ENCODE assay signal across 19 cellular contexts in genomic region chr15:48388937-48389309, GRCh38.
"Had no signal": no experiment of that assay in that cellular context is flagged by ENCODE, and none has a peak within 500 bp of the region (broad histone marks: within the 10 kb centered on the region; RNA-seq: fewer than 3 reads in every experiment).

No MANE protein-coding gene starts in this region.

- H3K4me3 Mint-ChIP-seq: activated CD4-positive, alpha-beta memory T cell treated with anti-CD3 and anti-CD28 coated beads for 36 hours; activated naive CD8-positive, alpha-beta T cell treated with anti-CD3 and anti-CD28 coated beads, Interleukin-2, amount 10 ng/mL, durations not matched to agents 7 days and 5 days; nephron progenitor cell had no signal

- H3K27me3 ChIP-seq: ovary, upper lobe of left lung had no signal

- H3K36me3 Mint-ChIP-seq: activated CD4-positive, alpha-beta memory T cell treated with anti-CD3 and anti-CD28 coated beads for 36 hours; activated naive CD8-positive, alpha-beta T cell treated with anti-CD3 and anti-CD28 coated beads, Interleukin-2, amount 10 ng/mL, durations not matched to agents 7 days and 5 days had no signal

- ATAC-seq: mucosa of descending colon had no signal

- H3K36me3 ChIP-seq: ovary, upper lobe of left lung had no signal

- H3K9me3 Mint-ChIP-seq: activated CD4-positive, alpha-beta memory T cell treated with anti-CD3 and anti-CD28 coated beads for 36 hours; activated naive CD8-positive, alpha-beta T cell treated with anti-CD3 and anti-CD28 coated beads, Interleukin-2, amount 10 ng/mL, durations not matched to agents 7 days and 5 days; nephron progenitor cell had no signal

- H3K27ac Mint-ChIP-seq: activated CD4-positive, alpha-beta memory T cell treated with anti-CD3 and anti-CD28 coated beads for 36 hours; activated naive CD8-positive, alpha-beta T cell treated with anti-CD3 and anti-CD28 coated beads, Interleukin-2, amount 10 ng/mL, durations not matched to agents 7 days and 5 days; nephron progenitor cell had no signal

- H3K4me3 ChIP-seq: lung, mucosa of descending colon, ovary, upper lobe of left lung had no signal

- DNase-seq: activated CD4-positive, alpha-beta memory T cell treated with anti-CD3 and anti-CD28 coated beads for 36 hours; activated gamma-delta T cell treated with Interleukin-2 at 50 U/mL for 16 hours; activated naive CD8-positive, alpha-beta T cell treated with anti-CD3 and anti-CD28 coated beads, Interleukin-2, amount 10 ng/mL, durations not matched to agents 7 days and 5 days; activated T-cell treated with anti-CD3 and anti-CD28 coated beads, Interleukin-2, amount 50 U/mL, for 48 hours; aorta; caudate nucleus; cortex of kidney; effector CD8-positive, alpha-beta T cell; head of caudate nucleus; left cardiac atrium; nephron progenitor cell; small intestine; T-helper 1 cell; upper lobe of left lung had no signal

- H3K27ac ChIP-seq: epithelial cell of prostate, ovary, upper lobe of left lung, VCaP had no signal

- H3K9me3 ChIP-seq: mucosa of descending colon, ovary, upper lobe of left lung had no signal

- H3K4me1 Mint-ChIP-seq: activated naive CD8-positive, alpha-beta T cell treated with anti-CD3 and anti-CD28 coated beads, Interleukin-2, amount 10 ng/mL, durations not matched to agents 7 days and 5 days had no signal
